In genomic region chr5:177389368-177390169, GRCh38 we compare ENCODE assay signal across 8 cellular contexts. TPM values are rescaled to one million over a fixed set of nuclear protein-coding genes. Genes with fewer than 3 reads are reported as not detected.
DNase-seq lines count a peak whose midpoint lies in the region; ATAC-seq, FAIRE-seq and TF ChIP-seq lines count a peak whose summit lies in the region.

No MANE protein-coding gene starts in this region.

- peak overlapping the region; percentile 53 for H3K4me3 Mint-ChIP-seq in CD4-positive, alpha-beta T cell
- H3K4me3 Mint-ChIP-seq in astrocyte (ENCODE audit: unreplicated experiment), result peak overlapping the region; percentile 70
- H3K4me3 Mint-ChIP-seq in memory B cell, result peak overlapping the region; percentile 24

- H3K27me3 ChIP-seq in CD4-positive, alpha-beta T cell (ENCODE audit: control insufficient read depth, insufficient read depth, low read length), result no peaks in the 10 kb centered on the region
- no peaks in the 10 kb centered on the region for H3K27me3 ChIP-seq in astrocyte (ENCODE audit: insufficient read depth, low read length)

- H2AFZ ChIP-seq in OCI-LY7 (ENCODE audit: low read length), result peak overlapping the region; percentile 84
- peak overlapping the region; percentile 33 for H2AFZ ChIP-seq in astrocyte (ENCODE audit: low read depth, low read length)

- no peaks in the 10 kb centered on the region for H3K36me3 ChIP-seq in OCI-LY7 (ENCODE audit: insufficient read depth, low read length)
- H3K36me3 ChIP-seq in astrocyte (ENCODE audit: insufficient read depth, low read length), result no peaks in the 10 kb centered on the region

- no peak for TF ChIP-seq CTCF in CD4-positive, alpha-beta T cell (IDR thresholded peaks at IDR 0.05)
- TF ChIP-seq CTCF in OCI-LY7 (conservative IDR thresholded peaks at IDR 0.05; ENCODE audit: low read length) (no peak), astrocyte (IDR thresholded peaks at IDR 0.05; ENCODE audit: insufficient read depth, low read depth, low read length) (no peak)

- H3K4me2 ChIP-seq in OCI-LY7 (ENCODE audit: low read length), result peak overlapping the region; percentile 67
- peak overlapping the region; percentile 77 for H3K4me2 ChIP-seq in astrocyte (ENCODE audit: low read length)

- DNase-seq in CD4-positive, alpha-beta T cell, result peak in 7 of 10 experiments; percentile 27 to 57 (median 43)
- DNase-seq in OCI-LY7 (ENCODE audit: low spot score) (peak; percentile 84), astrocyte (ENCODE audit: low read depth) (peak; percentile 92), memory B cell (ENCODE audit: low spot score in 2 of 2) (no peak), NCI-H1105 (lab: John Stamatoyannopoulos, UW) (no peak), retina (no peak), GDM1 (lab: John Stamatoyannopoulos, UW) (no peak)

- POLR2A ChIA-PET in CD4-positive, alpha-beta T cell (lab: Charles Lee), result interaction anchor here (0.8 to 3.7 kb wide), 16 partner anchors 11 to 108 kb away, joined by 3 to 75 read pairs (median 10); partner anchors contain the start of genes GRK6, LMAN2, PDLIM7 and PRR7
- POLR2A ChIA-PET in OCI-LY7 (lab: Charles Lee), result interaction anchor here (0.5 to 1.8 kb wide), 23 partner anchors 10 to 119 kb away, joined by 3 to 9 read pairs (median 4); partner anchors contain the start of genes LMAN2, PDLIM7, PRELID1 and RAB24

- ATAC-seq in CD4-positive, alpha-beta T cell (ENCODE audit: poor library complexity), result peak; percentile 70
- ATAC-seq in GM21619 (IDR thresholded peaks at IDR 0.05; ENCODE audit: unreplicated experiment), result peak; percentile 57
- ATAC-seq in memory B cell (ENCODE audit: low read depth), result peak; percentile 21

- no peaks in the 10 kb centered on the region for H3K9me3 ChIP-seq in CD4-positive, alpha-beta T cell (ENCODE audit: control insufficient read depth, low read length)
- H3K9me3 ChIP-seq in OCI-LY7 (ENCODE audit: low read length) (no peaks in the 10 kb centered on the region), astrocyte (ENCODE audit: insufficient read depth, low read depth, low read length) (no peaks in the 10 kb centered on the region)

- FAIRE-seq in astrocyte (lab: Jason Lieb, UNC), result no peak

- H3K79me2 ChIP-seq in OCI-LY7 (ENCODE audit: insufficient read depth, low read depth, low read length), result no peaks in the 10 kb centered on the region
- H3K79me2 ChIP-seq in astrocyte (ENCODE audit: insufficient read depth, low read length), result no peaks in the 10 kb centered on the region

- peak overlapping the region; percentile 80 for H3K27ac Mint-ChIP-seq in CD4-positive, alpha-beta T cell
- H3K27ac Mint-ChIP-seq in astrocyte (ENCODE audit: unreplicated experiment) (peak overlapping the region; percentile 86), memory B cell (no peak overlapping the region)

- peaks cover 35% of the 10 kb centered on the region for H3K4me1 Mint-ChIP-seq in CD4-positive, alpha-beta T cell (ENCODE audit: low read depth)
- H3K4me1 Mint-ChIP-seq in astrocyte (ENCODE audit: low read depth, unreplicated experiment) (peaks cover 23% of the 10 kb centered on the region), memory B cell (peaks cover 32% of the 10 kb centered on the region)

- peak overlapping the region; percentile 53 for H3K9ac ChIP-seq in astrocyte (ENCODE audit: low read length)

- H3K36me3 Mint-ChIP-seq in CD4-positive, alpha-beta T cell (ENCODE audit: low read depth), result no peaks in the 10 kb centered on the region
- no peaks in the 10 kb centered on the region for H3K36me3 Mint-ChIP-seq in astrocyte (ENCODE audit: low read depth, unreplicated experiment)
- H3K36me3 Mint-ChIP-seq in memory B cell, result no peaks in the 10 kb centered on the region

- no TSS peak for BruUV-seq in OCI-LY7 (replicated peaks; lab: Mats Ljungman, UMichigan)

- H3K4me1 ChIP-seq in OCI-LY7 (ENCODE audit: insufficient read depth, low read length, poor library complexity, severe bottlenecking) (peaks cover 60% of the 10 kb centered on the region), astrocyte (ENCODE audit: insufficient read depth, low read length) (peaks cover 19% of the 10 kb centered on the region)

- H3K4me3 ChIP-seq in OCI-LY7 (ENCODE audit: low read depth, low read length, poor library complexity, severe bottlenecking) (peak overlapping the region; percentile 22), astrocyte (ENCODE audit: insufficient read depth, low read depth, low read length) (no peak overlapping the region)

- no peaks in the 10 kb centered on the region for H3K27me3 Mint-ChIP-seq in CD4-positive, alpha-beta T cell
- peaks cover 38% of the 10 kb centered on the region for H3K27me3 Mint-ChIP-seq in astrocyte (ENCODE audit: low read depth, unreplicated experiment)
- H3K27me3 Mint-ChIP-seq in memory B cell, result peaks cover 5% of the 10 kb centered on the region

- CTCF ChIA-PET in CD4-positive, alpha-beta T cell (lab: Charles Lee), result interaction anchor here (0.7 to 6.1 kb wide), 17 partner anchors 14 to 112 kb away, joined by 3 to 136 read pairs (median 6); partner anchors contain the start of genes LMAN2 and PRR7
- CTCF ChIA-PET in OCI-LY7 (lab: Charles Lee; ENCODE audit: unreplicated experiment), result interaction anchor here (0.8 to 3.3 kb wide), 14 partner anchors 10 to 121 kb away, joined by 3 to 25 read pairs (median 4); partner anchors contain the start of gene GRK6

- H4K20me1 ChIP-seq in OCI-LY7 (ENCODE audit: insufficient read depth, low read length), result no peaks in the 10 kb centered on the region
- peaks cover 17% of the 10 kb centered on the region for H4K20me1 ChIP-seq in astrocyte (ENCODE audit: insufficient read depth, low read length)

- intact Hi-C loops in CD4-positive, alpha-beta T cell (cut with DNase I, micrococcal nuclease), result loop anchor here (1.0 to 10.0 kb wide), 6 partner anchors 13 to 675 kb away; no protein-coding TSS in a partner anchor
- intact Hi-C loops in OCI-LY7 (cut with micrococcal nuclease; ENCODE audit: unreplicated experiment), result loop anchor here (1.0 to 5.0 kb wide), 8 partner anchors 32 to 277 kb away; partner anchors contain the start of genes GRK6, PDLIM7, PRR7 and RGS14

- H3K9me2 ChIP-seq in OCI-LY7 (ENCODE audit: insufficient read depth, low read length), result no peaks in the 10 kb centered on the region

- H3K9me3 Mint-ChIP-seq in CD4-positive, alpha-beta T cell, result no peaks in the 10 kb centered on the region
- H3K9me3 Mint-ChIP-seq in astrocyte (ENCODE audit: unreplicated experiment), result peaks cover 1% of the 10 kb centered on the region
- H3K9me3 Mint-ChIP-seq in memory B cell, result no peaks in the 10 kb centered on the region

- H3K27ac ChIP-seq in CD4-positive, alpha-beta T cell (ENCODE audit: low read depth, low read length), result peak overlapping the region; percentile 29
- H3K27ac ChIP-seq in OCI-LY7 (ENCODE audit: low read depth, low read length, poor library complexity, severe bottlenecking), result peak overlapping the region; percentile 72
- peak overlapping the region; percentile 78 for H3K27ac ChIP-seq in astrocyte (ENCODE audit: low read depth, low read length)

RNA-seq across cellular contexts. Expression of gene SLC34A1, which starts 5.3 kb away (rescaled TPM):
- total RNA-seq in CD4-positive, alpha-beta T cell, result not detected
- 0.05 and 0.35 TPM in 2 replicates for total RNA-seq in OCI-LY7 (2014; rRNA removed; shearing (Covaris generic))
- total RNA-seq in OCI-LY7 (2022) (0.46 and 0.63 TPM in 2 replicates), astrocyte (not detected in 2 replicates)

RNA-seq across cellular contexts. Expression of gene PFN3, which starts 10.9 kb away (rescaled TPM):
- total RNA-seq in CD4-positive, alpha-beta T cell, result not detected
- total RNA-seq in OCI-LY7 (2014; rRNA removed; shearing (Covaris generic)), result not detected in 2 replicates
- not detected in 2 replicates for total RNA-seq in OCI-LY7 (2022)
- not detected in 2 replicates for total RNA-seq in astrocyte

RNA-seq across cellular contexts. Expression of gene F12, which starts 19.8 kb away (rescaled TPM):
- under 1 TPM; 0.20 to 0.60 TPM for total RNA-seq in CD4-positive, alpha-beta T cell
- 1.2 TPM in 1 of 2 replicates, not detected in the other for total RNA-seq in OCI-LY7 (2014; rRNA removed; shearing (Covaris generic))
- total RNA-seq in OCI-LY7 (2022) (3.0 and 3.8 TPM in 2 replicates), astrocyte (2.8 and 3.0 TPM in 2 replicates)

RNA-seq across cellular contexts. Expression of gene RGS14, which starts 31.8 kb away (rescaled TPM):
- total RNA-seq in CD4-positive, alpha-beta T cell, result 10 to 100 TPM; 34.7 to 35.3 TPM
- total RNA-seq in OCI-LY7 (2014; rRNA removed; shearing (Covaris generic)), result 33.0 and 43.3 TPM in 2 replicates
- 41.7 and 46.3 TPM in 2 replicates for total RNA-seq in OCI-LY7 (2022)
- total RNA-seq in astrocyte, result 7.8 and 11.3 TPM in 2 replicates

RNA-seq across cellular contexts. Expression of gene GRK6, which starts 36.9 kb away (rescaled TPM):
- 100 to 1,000 TPM; 186 to 192 TPM for total RNA-seq in CD4-positive, alpha-beta T cell
- total RNA-seq in OCI-LY7 (2014; rRNA removed; shearing (Covaris generic)), result 43.4 and 46.2 TPM in 2 replicates
- total RNA-seq in OCI-LY7 (2022) (99.4 and 102 TPM in 2 replicates), astrocyte (19.7 and 25.9 TPM in 2 replicates)

Comparison
In these comparisons a context has a peak if more than half of its experiments do, and no peak if none do; other contexts are left out.
1. DNase-seq: peak in CD4-positive, alpha-beta T cell (7 of 10), OCI-LY7 (single experiment) and astrocyte (single experiment); none in memory B cell (0 of 2), NCI-H1105 (single experiment), retina (single experiment) and GDM1 (single experiment).
2. Peak in every context shown above with its lines, with median percentiles within 50 percentile points of each other: ATAC-seq, H3K27ac ChIP-seq and H3K4me3 Mint-ChIP-seq.